ENCODE assay signal across 13 cellular contexts in genomic region chr4:17718471-17718870, GRCh38.
DNase-seq lines count a peak whose midpoint lies in the region; ATAC-seq, FAIRE-seq and TF ChIP-seq lines count a peak whose summit lies in the region.
"Had no signal": no experiment of that assay in that cellular context is flagged by ENCODE, and none has a peak within 500 bp of the region (broad histone marks: within the 10 kb centered on the region; RNA-seq: fewer than 3 reads in every experiment).

No MANE protein-coding gene starts in this region.

- TF ChIP-seq CTCF in PC-3 (conservative IDR thresholded peaks at IDR 0.05; ENCODE audit: low read depth, low read length) (no peak), bronchial epithelial cell (IDR thresholded peaks at IDR 0.05; ENCODE audit: insufficient read depth, low read length, severe bottlenecking) (no peak), stomach (IDR thresholded peaks at IDR 0.05) (no peak)

- H3K27me3 ChIP-seq in PC-3 (ENCODE audit: low read length) (no peaks in the 10 kb centered on the region), bronchial epithelial cell (ENCODE audit: control insufficient read depth, insufficient read depth, low read length) (no peaks in the 10 kb centered on the region), stomach (no peaks in the 10 kb centered on the region)

- no peak overlapping the region for H3K4me3 ChIP-seq in PC-3 (ENCODE audit: low read length)
- no peak overlapping the region for H3K4me3 ChIP-seq in bronchial epithelial cell (ENCODE audit: low read depth, low read length)
- H3K4me3 ChIP-seq in stomach: no peak overlapping the region

- POLR2A ChIA-PET in PC-3 (lab: Charles Lee; ENCODE audit: unreplicated experiment): interaction anchor here (0.6 kb wide), 1 partner anchor 1912 kb away, joined by 3 read pairs; no protein-coding TSS in a partner anchor

- ATAC-seq in PC-3: no peak
- ATAC-seq: HCT116 had no signal

- H3K36me3 ChIP-seq in PC-3 (ENCODE audit: low read depth, low read length) (no peaks in the 10 kb centered on the region), bronchial epithelial cell (ENCODE audit: control insufficient read depth, insufficient read depth, low read length) (no peaks in the 10 kb centered on the region), stomach (no peaks in the 10 kb centered on the region)

- CTCF ChIA-PET in PC-3 (lab: Charles Lee): interaction anchor here (0.6 kb wide), 1 partner anchor 90 kb away, joined by 3 read pairs; no protein-coding TSS in a partner anchor

- H3K9me2 ChIP-seq in PC-3 (replicated peaks; ENCODE audit: low read length): no peaks in the 10 kb centered on the region

- FAIRE-seq in bronchial epithelial cell (lab: Jason Lieb, UNC): no peak
- FAIRE-seq: A204.1, H54 had no signal

- intact Hi-C loops in PC-3 (cut with micrococcal nuclease): no loop called here
- intact Hi-C loops in stomach (cut with DNase I; ENCODE audit: low total_unique reads): no loop called here

- H3K27ac ChIP-seq in PC-3 (ENCODE audit: low read length) (no peak overlapping the region), stomach (no peak overlapping the region)

- H3K4me2 ChIP-seq in PC-3 (ENCODE audit: low read length): peak overlapping the region; percentile 44; the same call in 1 of the 2 replicates

- H3F3A ChIP-seq in PC-3 (ENCODE audit: low read length, unreplicated experiment): no peaks in the 10 kb centered on the region

- H3K9ac ChIP-seq in PC-3 (ENCODE audit: low read length): no peak overlapping the region

- no peak for TF ChIP-seq EP300 in stomach (IDR thresholded peaks at IDR 0.05)

- no peaks in the 10 kb centered on the region for H3K79me2 ChIP-seq in PC-3 (ENCODE audit: low read length)

- H3K9me3 ChIP-seq in PC-3 (ENCODE audit: low read length) (no peaks in the 10 kb centered on the region), stomach (no peaks in the 10 kb centered on the region)

- DNase-seq in PC-3 (no peak), bronchial epithelial cell (ENCODE audit: low read depth) (peak; percentile 10), islet precursor cell (peak; percentile 45), stomach (peak; percentile 35), cerebellar nuclear complex (lab: John Stamatoyannopoulos, UW) (no peak)
- DNase-seq in activated T-cell treated with anti-CD3 and anti-CD28 coated beads, Interleukin-2, amount 50 U/mL, for 48 hours: no peak
- DNase-seq in stimulated activated CD4-positive, alpha-beta T cell treated with anti-CD3 and anti-CD28 coated beads, Interleukin-15, amount 100 ng/mL, for 24 hours: no peak
- DNase-seq: Calu3; CD4-positive, alpha-beta T cell; DMS 273 treated with DMSO at 0.1 percent for 48 hours had no signal

- no peak overlapping the region for H2AFZ ChIP-seq in PC-3 (ENCODE audit: low read length)

- peaks cover 22% of the 10 kb centered on the region for H3K4me1 ChIP-seq in PC-3 (ENCODE audit: insufficient read depth, low read length)
- H3K4me1 ChIP-seq in stomach: no peaks in the 10 kb centered on the region

- H4K20me1 ChIP-seq in PC-3 (ENCODE audit: low read length): no peaks in the 10 kb centered on the region

- no peak for TF ChIP-seq POLR2A in stomach (IDR thresholded peaks at IDR 0.05)

- 29 to 54% (median 39%) methylated on average over 3 of the region's 3 CpGs for WGBS in stomach, 5 donors

- no TSS peak for BruUV-seq in PC-3 (replicated peaks; lab: Mats Ljungman, UMichigan)

Comparison
In these comparisons a context has a peak if more than half of its experiments do, and no peak if none do; other contexts are left out.
1. DNase-seq: peak in bronchial epithelial cell (single experiment), islet precursor cell (single experiment) and stomach (single experiment); none in PC-3 (single experiment), activated T-cell treated with anti-CD3 and anti-CD28 coated beads, Interleukin-2, amount 50 U/mL, for 48 hours (0 of 2), cerebellar nuclear complex (0 of 2) and stimulated activated CD4-positive, alpha-beta T cell treated with anti-CD3 and anti-CD28 coated beads, Interleukin-15, amount 100 ng/mL, for 24 hours (single experiment).